13 cellular contexts compared by ENCODE assay signal in the genomic region with DNA sequence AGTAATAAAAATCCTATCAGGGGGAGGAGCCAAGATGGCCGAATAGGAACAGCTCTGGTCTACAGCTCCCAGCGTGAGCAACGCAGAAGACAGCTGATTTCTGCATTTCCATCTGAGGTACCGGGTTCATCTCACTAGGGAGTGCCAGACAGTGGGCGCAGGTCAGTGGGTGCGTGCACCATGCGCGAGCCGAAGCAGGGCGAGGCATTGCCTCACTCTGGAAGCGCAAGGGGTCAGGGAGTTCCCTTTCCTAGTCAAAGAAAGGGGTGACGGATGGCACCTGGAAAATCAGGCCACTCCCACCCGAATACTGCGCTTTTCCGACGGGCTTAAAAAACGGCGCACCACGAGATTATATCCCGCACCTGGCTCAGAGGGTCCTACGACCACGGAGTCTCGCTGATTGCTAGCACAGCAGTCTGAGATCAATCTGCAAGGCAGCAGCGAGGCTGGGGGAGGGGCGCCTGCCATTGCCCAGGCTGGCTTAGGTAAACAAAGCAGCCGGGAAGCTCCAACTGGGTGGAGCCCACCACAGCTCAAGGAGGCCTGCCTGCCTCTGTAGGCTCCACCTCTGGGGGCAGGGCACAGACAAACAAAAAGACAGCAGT. TPM values are rescaled to one million over a fixed set of nuclear protein-coding genes. Genes with fewer than 3 reads are reported as not detected.
DNase-seq lines count a peak whose midpoint lies in the region; ATAC-seq, FAIRE-seq and TF ChIP-seq lines count a peak whose summit lies in the region.
"Not testable (repeated sequence)": the region's sequence is repeated elsewhere in the genome, so short reads cannot be mapped to it uniquely, and the experiment has no call there.
"Had no signal": no experiment of that assay in that cellular context is flagged by ENCODE, and none has a peak within 500 bp of the region (broad histone marks: within the 10 kb centered on the region; RNA-seq: fewer than 3 reads in every experiment).

No MANE protein-coding gene starts in this region.

- not testable (repeated sequence) for TF ChIP-seq EP300 in HepG2 (IDR thresholded peaks at IDR 0.05; ENCODE audit: low read depth in 2 of 2, low read length in 2 of 2); HepG2 (CRISPR knock-in tag; IDR thresholded peaks at IDR 0.05; ENCODE audit: borderline replicate concordance)

- TF ChIP-seq RAD21 in HepG2 (CRISPR knock-in tag; IDR thresholded peaks at IDR 0.05): not testable (repeated sequence)

- H3K4me3 Mint-ChIP-seq in WTC11: peak overlapping the region; percentile 13

- H3K4me1 ChIP-seq in Panc1 (ENCODE audit: control insufficient read depth, insufficient read depth, low read length); HepG2 (ENCODE audit: insufficient read depth, low read length): not testable (repeated sequence)

- not testable (repeated sequence) for H3K79me2 ChIP-seq in HepG2 (ENCODE audit: insufficient read depth, low read length)

- peaks cover 46% of the 10 kb centered on the region for H3K4me1 Mint-ChIP-seq in WTC11

- peaks cover 33% of the 10 kb centered on the region for H3K36me3 Mint-ChIP-seq in WTC11

- peak; percentile 44 for DNase-seq in DMS53 (lab: John Stamatoyannopoulos, UW)
- peak; percentile 35 for DNase-seq in HT-29 (ENCODE audit: low spot score)
- DNase-seq in NCI-H69 (lab: John Stamatoyannopoulos, UW): peak; percentile 2
- not testable (repeated sequence) for DNase-seq in Panc1 (ENCODE audit: low read depth, low spot score); HepG2 (ENCODE audit: low spot score)
- DNase-seq in WTC11 (ENCODE audit: low spot score): peak; percentile 70

- not testable (repeated sequence) for FAIRE-seq in HepG2 (lab: Jason Lieb, UNC)

- not testable (repeated sequence) for H4K20me1 ChIP-seq in HepG2 (ENCODE audit: insufficient read depth, low read length)

- H3K36me3 ChIP-seq in Panc1 (ENCODE audit: control insufficient read depth, insufficient read depth, low read length); HepG2 (replicated peaks in 1 of 2; ENCODE audit: control insufficient read depth in 1 of 2, insufficient read depth in 2 of 2, low read length in 2 of 2): not testable (repeated sequence)

- H2AFZ ChIP-seq in HepG2 (ENCODE audit: low read length): not testable (repeated sequence)

- not testable (repeated sequence) for H3K27me3 ChIP-seq in Panc1 (ENCODE audit: control insufficient read depth, insufficient read depth, low read length); HepG2 (ENCODE audit: control insufficient read depth in 1 of 2, insufficient read depth in 2 of 2, low read length in 2 of 2)

- peaks cover 12% of the 10 kb centered on the region for H3K9me3 Mint-ChIP-seq in WTC11

- H3K4me3 ChIP-seq in Panc1 (ENCODE audit: low read depth in 2 of 2, low read length in 2 of 2): peak overlapping the region; percentile 12 to 23; a peak in 2 of 4 replicates
- not testable (repeated sequence) for H3K4me3 ChIP-seq in HepG2 (replicated peaks in 1 of 3; ENCODE audit: insufficient read depth in 1 of 3, low read depth in 2 of 3, low read length in 3 of 3)

- not testable (repeated sequence) for H3K27ac Mint-ChIP-seq in WTC11

- not testable (repeated sequence) for BruUV-seq in Panc1 (replicated peaks; lab: Mats Ljungman, UMichigan); HepG2 (replicated peaks; lab: Mats Ljungman, UMichigan)

- intact Hi-C loops in Panc1 (cut with micrococcal nuclease; ENCODE audit: unreplicated experiment); HepG2 (cut with micrococcal nuclease; ENCODE audit: unreplicated experiment): not testable (repeated sequence)

- in situ Hi-C loops in Panc1 (cut with HindIII; ENCODE audit: low pct_unique_long_range_greater_than_20kb, low sequenced_read_pairs); HepG2 (cut with HindIII; ENCODE audit: extremely low pct_ligation_motif_present, low pct_unique_long_range_greater_than_20kb): not testable (repeated sequence)

- ATAC-seq in Panc1, WTC11, HepG2: not testable (repeated sequence)

- not testable (repeated sequence) for H3K9me3 ChIP-seq in Panc1 (ENCODE audit: control insufficient read depth, insufficient read depth, low read depth, low read length); HepG2 (ENCODE audit: low read length)

- WGBS in HepG2 (ENCODE audit: low lambda C conversion rate): 72% methylated on average over 18 of the region's 26 CpGs

- not testable (repeated sequence) for H3K9ac ChIP-seq in HepG2 (ENCODE audit: insufficient read depth, low read depth, low read length)

- POLR2A ChIA-PET in Panc1 (lab: Charles Lee); WTC11 (lab: Charles Lee); HepG2 (lab: Yijun Ruan, JAX): not testable (repeated sequence)

- H3K27ac ChIP-seq in Panc1 (ENCODE audit: low read length); HepG2 (ENCODE audit: extremely low read length, insufficient read depth, low read length): not testable (repeated sequence)

- CTCF ChIA-PET in Panc1 (lab: Charles Lee); WTC11 (lab: Charles Lee); HepG2 (lab: Yijun Ruan, JAX; ENCODE audit: low intra/inter-chr PET ratio, low total read pairs): not testable (repeated sequence)

- H3K4me2 ChIP-seq in HepG2 (ENCODE audit: low read depth, low read length): not testable (repeated sequence)

- not testable (repeated sequence) for TF ChIP-seq POLR2A in HepG2 (IDR thresholded peaks at IDR 0.05; ENCODE audit: insufficient read depth in 1 of 2, low read depth in 2 of 2, low read length in 2 of 2)

- H3K27me3 Mint-ChIP-seq in WTC11 (ENCODE audit: low read depth): peaks cover 15% of the 10 kb centered on the region

- TF ChIP-seq CTCF in Panc1 (IDR thresholded peaks at IDR 0.05); WTC11 (IDR thresholded peaks at IDR 0.05); HepG2 (CRISPR knock-in tag; IDR thresholded peaks at IDR 0.05): not testable (repeated sequence)

RNA-seq across cellular contexts. Expression of a gene that starts 33.8 kb away (rescaled TPM):
- total RNA-seq in HT-29 (2014; rRNA removed; shearing (Covaris generic)): 3.4 and 10.2 TPM in 2 replicates
- total RNA-seq in Panc1 (2021; ENCODE audit: unreplicated experiment): 0.33 TPM
- polyA plus RNA-seq in Panc1 (2012; ENCODE audit: insufficient read length): 0.75 TPM
- 0.05 to 0.07 TPM (median 0.05 TPM) in 3 replicates for total RNA-seq in WTC11 (2021)
- 0.01 and 0.13 TPM in 2 replicates for total RNA-seq in HepG2 (2016; rRNA removed; fragmentation: Illumina TruSeq; extraction: Trizol)
- total RNA-seq in HepG2 (2016; cell fraction: cytosol; rRNA removed; fragmentation: Illumina TruSeq; extraction: Trizol; ENCODE audit: low read depth): not detected in 2 replicates
- total RNA-seq in HepG2 (2016; cell fraction: insoluble cytoplasmic fraction; rRNA removed; fragmentation: Illumina TruSeq; extraction: Trizol): 0.09 and 0.39 TPM in 2 replicates
- total RNA-seq in HepG2 (2016; cell fraction: membrane; rRNA removed; fragmentation: Illumina TruSeq; extraction: Trizol): under 0.01 and 0.09 TPM in 2 replicates
- total RNA-seq in HepG2 (2016; cell fraction: nucleus; rRNA removed; fragmentation: Illumina TruSeq; extraction: Trizol): 0.03 TPM in 1 of 2 replicates, not detected in the other
- 0.01 TPM in 1 of 2 replicates, not detected in the other for polyA plus RNA-seq in HepG2 (2011; rRNA removed)
- under 0.01 TPM in 1 of 2 replicates, not detected in the other for polyA plus RNA-seq in HepG2 (2011; cell fraction: cytosol; rRNA removed)
- 0.02 TPM in 2 replicates for polyA plus RNA-seq in HepG2 (2011; cell fraction: nucleus; rRNA removed)
- 0.01 TPM in 1 of 2 replicates, not detected in the other for polyA plus RNA-seq in HepG2 (2012)
- polyA plus RNA-seq in HepG2 (2016; cell fraction: cytosol; fragmentation: Illumina TruSeq; extraction: Trizol; ENCODE audit: low read depth): not detected in 2 replicates
- polyA plus RNA-seq in HepG2 (2016; cell fraction: insoluble cytoplasmic fraction; fragmentation: Illumina TruSeq; extraction: Trizol; ENCODE audit: low read depth): 0.11 TPM in 2 replicates
- polyA plus RNA-seq in HepG2 (2016; cell fraction: membrane; fragmentation: Illumina TruSeq; extraction: Trizol; ENCODE audit: low read depth): 0.07 TPM in 1 of 2 replicates, not detected in the other
- not detected in 2 replicates for polyA plus RNA-seq in HepG2 (2016; cell fraction: nucleus; fragmentation: Illumina TruSeq; extraction: Trizol; ENCODE audit: insufficient read depth, low read depth)
- polyA minus RNA-seq in HepG2 (2011; rRNA and poly(A)+ RNA removed; ENCODE audit: low replicate concordance): not detected in 2 replicates
- polyA minus RNA-seq in HepG2 (2011; cell fraction: cytosol; rRNA and poly(A)+ RNA removed): not detected in 2 replicates
- polyA minus RNA-seq in HepG2 (2011; cell fraction: nucleus; rRNA and poly(A)+ RNA removed): not detected in 2 replicates
- total RNA-seq: A673, G401 had no signal
- polyA plus RNA-seq: CD14-positive monocyte had no signal

RNA-seq across cellular contexts. Expression of a gene that starts 57.6 kb away (rescaled TPM):
- total RNA-seq in HT-29 (2014; rRNA removed; shearing (Covaris generic)): 39.0 and 40.8 TPM in 2 replicates
- total RNA-seq in Panc1 (2021; ENCODE audit: unreplicated experiment) (0.41 TPM), WTC11 (2021) (0.16 to 0.55 TPM (median 0.23 TPM) in 3 replicates), HepG2 (2016; rRNA removed; fragmentation: Illumina TruSeq; extraction: Trizol) (20.4 and 26.3 TPM in 2 replicates)
- 0.65 TPM for polyA plus RNA-seq in Panc1 (2012; ENCODE audit: insufficient read length)
- total RNA-seq in HepG2 (2016; cell fraction: cytosol; rRNA removed; fragmentation: Illumina TruSeq; extraction: Trizol; ENCODE audit: low read depth): 8.1 and 10.8 TPM in 2 replicates
- total RNA-seq in HepG2 (2016; cell fraction: insoluble cytoplasmic fraction; rRNA removed; fragmentation: Illumina TruSeq; extraction: Trizol): 17.1 and 26.5 TPM in 2 replicates
- total RNA-seq in HepG2 (2016; cell fraction: membrane; rRNA removed; fragmentation: Illumina TruSeq; extraction: Trizol): 14.2 and 15.4 TPM in 2 replicates
- total RNA-seq in HepG2 (2016; cell fraction: nucleus; rRNA removed; fragmentation: Illumina TruSeq; extraction: Trizol): 20.3 and 26.6 TPM in 2 replicates
- 69.3 and 70.7 TPM in 2 replicates for polyA plus RNA-seq in HepG2 (2011; rRNA removed)
- 63.0 and 86.7 TPM in 2 replicates for polyA plus RNA-seq in HepG2 (2011; cell fraction: cytosol; rRNA removed)
- polyA plus RNA-seq in HepG2 (2011; cell fraction: nucleus; rRNA removed): 25.9 and 29.8 TPM in 2 replicates
- polyA plus RNA-seq in HepG2 (2012): 99.3 and 106 TPM in 2 replicates
- 10.6 and 11.5 TPM in 2 replicates for polyA plus RNA-seq in HepG2 (2016; cell fraction: cytosol; fragmentation: Illumina TruSeq; extraction: Trizol; ENCODE audit: low read depth)
- 19.6 and 20.2 TPM in 2 replicates for polyA plus RNA-seq in HepG2 (2016; cell fraction: insoluble cytoplasmic fraction; fragmentation: Illumina TruSeq; extraction: Trizol; ENCODE audit: low read depth)
- 13.1 and 14.3 TPM in 2 replicates for polyA plus RNA-seq in HepG2 (2016; cell fraction: membrane; fragmentation: Illumina TruSeq; extraction: Trizol; ENCODE audit: low read depth)
- 30.1 and 31.0 TPM in 2 replicates for polyA plus RNA-seq in HepG2 (2016; cell fraction: nucleus; fragmentation: Illumina TruSeq; extraction: Trizol; ENCODE audit: insufficient read depth, low read depth)
- polyA minus RNA-seq in HepG2 (2011; rRNA and poly(A)+ RNA removed; ENCODE audit: low replicate concordance): 150 TPM in 1 of 2 replicates, not detected in the other
- polyA minus RNA-seq in HepG2 (2011; cell fraction: cytosol; rRNA and poly(A)+ RNA removed): 38.6 and 54.8 TPM in 2 replicates
- polyA minus RNA-seq in HepG2 (2011; cell fraction: nucleus; rRNA and poly(A)+ RNA removed): 77.4 and 89.1 TPM in 2 replicates
- total RNA-seq: CD4-positive, alpha-beta memory T cell; CD4-positive, CD25-positive, alpha-beta regulatory T cell; CD8-positive, alpha-beta memory T cell; GM12878 had no signal
- polyA plus RNA-seq: CD14-positive monocyte; CD4-positive, alpha-beta memory T cell; GM12878 had no signal
